ENCODE assay signal across 15 cellular contexts in the genomic region with DNA sequence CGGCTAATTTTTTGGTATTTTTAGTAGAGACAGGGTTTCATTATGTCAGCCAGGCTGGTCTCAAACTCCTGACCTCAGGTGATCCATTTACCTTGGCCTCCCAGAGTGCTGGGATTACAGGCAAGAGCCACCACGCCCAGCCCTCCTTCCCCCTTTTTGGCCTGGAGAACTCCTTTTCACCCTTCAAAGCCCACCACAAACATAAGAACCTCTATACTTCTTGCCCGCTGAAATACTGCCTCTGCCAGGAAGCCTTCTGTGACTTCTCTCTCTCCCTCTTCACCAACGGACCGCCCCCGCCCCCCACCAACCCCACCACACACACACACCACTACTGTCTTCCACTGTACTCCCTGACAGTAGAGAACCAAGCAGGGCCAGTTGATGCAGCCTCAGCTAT. TPM values are rescaled to one million over a fixed set of nuclear protein-coding genes. Genes with fewer than 3 reads are reported as not detected.
"Had no signal": no experiment of that assay in that cellular context is flagged by ENCODE, and none has a peak within 500 bp of the region (broad histone marks: within the 10 kb centered on the region; RNA-seq: fewer than 3 reads in every experiment).

No MANE protein-coding gene starts in this region.

- H3K27me3 Mint-ChIP-seq: activated naive CD4-positive, alpha-beta T cell treated with anti-CD3 and anti-CD28 coated beads, Interleukin-2, amount 50 U/mL, for 24 hours; naive B cell; stimulated activated naive CD8-positive, alpha-beta T cell treated with anti-CD3 and anti-CD28 coated beads, Interleukin-15, amount 100 ng/mL, for 72 hours had no signal

- H3K4me1 ChIP-seq: foreskin keratinocyte had no signal

- H3K4me3 Mint-ChIP-seq: activated naive CD4-positive, alpha-beta T cell treated with anti-CD3 and anti-CD28 coated beads, Interleukin-2, amount 50 U/mL, for 24 hours; stimulated activated naive CD8-positive, alpha-beta T cell treated with anti-CD3 and anti-CD28 coated beads, Interleukin-15, amount 100 ng/mL, for 72 hours had no signal

- H3K27ac ChIP-seq: foreskin keratinocyte, left ventricle myocardium inferior, testis, upper lobe of right lung had no signal

- H3K9me3 Mint-ChIP-seq: activated naive CD4-positive, alpha-beta T cell treated with anti-CD3 and anti-CD28 coated beads, Interleukin-2, amount 50 U/mL, for 24 hours; naive B cell; stimulated activated naive CD8-positive, alpha-beta T cell treated with anti-CD3 and anti-CD28 coated beads, Interleukin-15, amount 100 ng/mL, for 72 hours had no signal

- DNase-seq: activated CD4-positive, alpha-beta T cell treated with anti-CD3 and anti-CD28 coated beads, Interleukin-2, amount 50 U/mL, for 1 hour; activated effector memory CD4-positive, alpha-beta T cell treated with Interleukin-2 at 50 U/mL for 16 hours; activated T-cell treated with anti-CD3 and anti-CD28 coated beads for 4 hours; effector memory CD4-positive, alpha-beta T cell; foreskin keratinocyte; glutamatergic neuron; hypothalamus; left ventricle myocardium inferior; naive B cell; stimulated activated naive CD8-positive, alpha-beta T cell treated with anti-CD3 and anti-CD28 coated beads, Interleukin-15, amount 100 ng/mL, for 72 hours; T-helper 9 cell; testis; upper lobe of right lung had no signal

- H3K27me3 ChIP-seq: foreskin keratinocyte, testis, upper lobe of right lung had no signal

- H3K9me3 ChIP-seq: left ventricle myocardium inferior, testis, upper lobe of right lung had no signal

- H3K4me3 ChIP-seq: left ventricle myocardium inferior, testis, upper lobe of right lung had no signal

- H3K27ac Mint-ChIP-seq: stimulated activated naive CD8-positive, alpha-beta T cell treated with anti-CD3 and anti-CD28 coated beads, Interleukin-15, amount 100 ng/mL, for 72 hours had no signal

RNA-seq across cellular contexts. Expression of a gene that starts 5.1 kb away (rescaled TPM):
- total RNA-seq: pulmonary artery endothelial cell had no signal
